Comparison of ENCODE assay signal across 2 cellular contexts in the genomic region with DNA sequence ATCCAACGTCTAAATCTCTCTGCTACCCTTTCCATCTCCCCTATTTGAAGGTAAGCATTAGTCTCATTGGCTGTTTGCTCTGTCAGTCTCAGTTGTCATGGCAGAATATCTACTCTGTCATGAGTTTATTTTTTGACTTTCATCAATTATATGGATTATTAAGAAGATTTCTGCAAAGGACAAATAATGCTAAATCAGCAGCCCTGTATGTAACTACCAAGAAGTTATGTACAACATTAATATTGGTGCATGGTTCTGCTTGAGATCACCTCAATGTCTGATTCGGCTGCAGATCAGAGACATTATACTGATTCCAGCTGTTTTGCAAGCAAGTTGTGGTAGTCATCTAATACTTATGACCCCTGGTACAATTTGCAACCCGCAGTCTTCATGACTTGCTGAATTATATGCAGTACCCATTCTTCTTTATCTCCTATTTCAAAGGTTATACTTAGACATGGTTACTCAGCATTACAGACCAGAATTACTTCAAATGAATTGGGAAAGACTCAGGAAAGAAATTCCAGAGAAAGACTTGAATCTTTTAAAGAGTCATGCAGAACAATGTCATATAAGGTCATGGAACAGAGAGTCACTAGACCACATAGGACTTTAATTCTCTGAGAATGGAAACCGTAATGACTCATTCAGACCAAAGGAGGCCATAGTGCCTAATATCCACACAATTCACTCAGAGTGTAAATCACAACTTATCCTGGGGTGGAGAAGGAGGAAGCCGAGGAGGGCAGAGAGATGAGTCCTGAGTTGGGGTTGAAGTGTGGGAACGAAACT.
TF ChIP-seq lines count a peak whose summit lies in the region.

No MANE protein-coding gene starts in this region.

TF ChIP-seq in K562, 482 proteins besides CTCF, POLR2A, EP300 and RAD21:
- TF ChIP-seq, protein P1, sequence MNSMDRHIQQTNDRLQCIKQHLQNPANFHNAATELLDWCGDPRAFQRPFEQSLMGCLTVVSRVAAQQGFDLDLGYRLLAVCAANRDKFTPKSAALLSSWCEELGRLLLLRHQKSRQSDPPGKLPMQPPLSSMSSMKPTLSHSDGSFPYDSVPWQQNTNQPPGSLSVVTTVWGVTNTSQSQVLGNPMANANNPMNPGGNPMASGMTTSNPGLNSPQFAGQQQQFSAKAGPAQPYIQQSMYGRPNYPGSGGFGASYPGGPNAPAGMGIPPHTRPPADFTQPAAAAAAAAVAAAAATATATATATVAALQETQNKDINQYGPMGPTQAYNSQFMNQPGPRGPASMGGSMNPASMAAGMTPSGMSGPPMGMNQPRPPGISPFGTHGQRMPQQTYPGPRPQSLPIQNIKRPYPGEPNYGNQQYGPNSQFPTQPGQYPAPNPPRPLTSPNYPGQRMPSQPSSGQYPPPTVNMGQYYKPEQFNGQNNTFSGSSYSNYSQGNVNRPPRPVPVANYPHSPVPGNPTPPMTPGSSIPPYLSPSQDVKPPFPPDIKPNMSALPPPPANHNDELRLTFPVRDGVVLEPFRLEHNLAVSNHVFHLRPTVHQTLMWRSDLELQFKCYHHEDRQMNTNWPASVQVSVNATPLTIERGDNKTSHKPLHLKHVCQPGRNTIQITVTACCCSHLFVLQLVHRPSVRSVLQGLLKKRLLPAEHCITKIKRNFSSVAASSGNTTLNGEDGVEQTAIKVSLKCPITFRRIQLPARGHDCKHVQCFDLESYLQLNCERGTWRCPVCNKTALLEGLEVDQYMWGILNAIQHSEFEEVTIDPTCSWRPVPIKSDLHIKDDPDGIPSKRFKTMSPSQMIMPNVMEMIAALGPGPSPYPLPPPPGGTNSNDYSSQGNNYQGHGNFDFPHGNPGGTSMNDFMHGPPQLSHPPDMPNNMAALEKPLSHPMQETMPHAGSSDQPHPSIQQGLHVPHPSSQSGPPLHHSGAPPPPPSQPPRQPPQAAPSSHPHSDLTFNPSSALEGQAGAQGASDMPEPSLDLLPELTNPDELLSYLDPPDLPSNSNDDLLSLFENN (IDR thresholded peaks at IDR 0.05; ENCODE audit: low read depth in 2 of 2, low read length in 2 of 2) = no peak
- TF ChIP-seq ZNF316 (IDR thresholded peaks at IDR 0.05) = 0 out of 2 replicates have a peak, but pooled peaks have one; percentile 15
TF ChIP-seq in K562: peak in this region for 1.

TF ChIP-seq in SK-N-SH, 30 proteins besides CTCF, POLR2A, EP300 and RAD21 (continued from another document):
- TF ChIP-seq FOSL2 (IDR thresholded peaks at IDR 0.05; ENCODE audit: borderline replicate concordance, low read depth) = no peak
- no peak for TF ChIP-seq SIN3A (IDR thresholded peaks at IDR 0.05; ENCODE audit: borderline replicate concordance, low read depth, low read length)
- TF ChIP-seq YY1 (IDR thresholded peaks at IDR 0.05; ENCODE audit: low read depth) = no peak
- TF ChIP-seq NRF1 (IDR thresholded peaks at IDR 0.05; ENCODE audit: low read depth, low read length) = no peak
- TF ChIP-seq RCOR1 (IDR thresholded peaks at IDR 0.05; ENCODE audit: low read length) = no peak
- no peak for TF ChIP-seq RXRA (IDR thresholded peaks at IDR 0.05; ENCODE audit: borderline replicate concordance, low read depth)
